In the genomic region with DNA sequence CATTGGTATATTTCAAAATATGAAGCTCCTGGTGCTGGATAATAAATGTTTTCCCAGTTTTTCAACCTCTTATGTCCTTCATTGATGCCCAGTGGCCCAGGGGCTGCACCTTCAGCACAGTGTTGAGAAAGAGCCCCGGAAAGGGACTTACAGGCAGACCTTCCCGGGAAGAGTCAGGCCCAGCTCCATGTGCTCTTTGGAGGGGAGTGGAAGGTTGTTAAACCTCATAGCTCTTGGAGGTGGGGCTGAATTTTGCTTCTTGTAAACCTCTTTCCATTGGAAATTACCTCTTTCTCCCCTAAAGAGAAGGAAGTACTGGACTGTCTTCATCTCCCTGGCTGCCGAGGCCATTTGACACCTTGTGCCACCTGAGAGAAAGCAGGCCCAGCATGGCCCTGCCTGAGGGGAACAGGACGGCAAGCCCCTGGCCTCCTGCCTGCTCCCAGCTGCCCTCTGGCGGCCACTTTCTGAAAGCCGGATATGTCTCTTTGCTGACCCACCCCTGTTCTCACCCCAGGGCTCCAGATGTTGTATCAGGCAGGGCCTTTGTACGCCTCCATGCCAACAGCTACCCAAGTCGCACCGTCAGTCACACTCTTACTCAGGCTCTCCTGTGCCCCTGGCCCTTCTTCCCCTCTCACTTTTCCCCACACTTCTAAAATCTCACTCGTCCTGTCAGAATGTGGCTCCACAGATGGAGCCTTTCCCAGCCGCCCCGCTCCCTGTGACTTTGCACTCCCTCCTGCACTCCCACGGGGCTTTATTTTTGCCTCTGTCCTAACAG, we compare ENCODE assay signal across 1 cellular context.
A peak's percentile ranks its signal among the peaks of the same experiment; 100 is the strongest.
TF ChIP-seq lines count a peak whose summit lies in the region.

No MANE protein-coding gene starts in this region.

TF ChIP-seq in HepG2, 621 proteins besides CTCF, POLR2A, EP300 and RAD21 (continued from another document and continues in another):
- 0 out of 2 replicates have a peak, but pooled peaks have one; percentile 33 for TF ChIP-seq HNF1B (CRISPR knock-in tag; IDR thresholded peaks at IDR 0.05)
- peak; percentile 47; the same call in 1 of the 2 replicates for TF ChIP-seq PHF21A (CRISPR knock-in tag; IDR thresholded peaks at IDR 0.05)
- no peak for TF ChIP-seq ZNF34 (CRISPR knock-in tag; IDR thresholded peaks at IDR 0.05; ENCODE audit: borderline replicate concordance)
- TF ChIP-seq JUNB (CRISPR knock-in tag; IDR thresholded peaks at IDR 0.05; ENCODE audit: borderline replicate concordance), result no peak
- no peak for TF ChIP-seq ARID3A (IDR thresholded peaks at IDR 0.05; ENCODE audit: low read depth, low read length)
- 0 out of 2 replicates have a peak, but pooled peaks have one; percentile 42 for TF ChIP-seq KMT2A (CRISPR knock-in tag; IDR thresholded peaks at IDR 0.05)
- no peak for TF ChIP-seq U2AF2 (IDR thresholded peaks at IDR 0.05; ENCODE audit: low read depth, low read length)
- no peak for TF ChIP-seq HIC2 (CRISPR knock-in tag; IDR thresholded peaks at IDR 0.05; ENCODE audit: low read depth)
- TF ChIP-seq, protein P1, sequence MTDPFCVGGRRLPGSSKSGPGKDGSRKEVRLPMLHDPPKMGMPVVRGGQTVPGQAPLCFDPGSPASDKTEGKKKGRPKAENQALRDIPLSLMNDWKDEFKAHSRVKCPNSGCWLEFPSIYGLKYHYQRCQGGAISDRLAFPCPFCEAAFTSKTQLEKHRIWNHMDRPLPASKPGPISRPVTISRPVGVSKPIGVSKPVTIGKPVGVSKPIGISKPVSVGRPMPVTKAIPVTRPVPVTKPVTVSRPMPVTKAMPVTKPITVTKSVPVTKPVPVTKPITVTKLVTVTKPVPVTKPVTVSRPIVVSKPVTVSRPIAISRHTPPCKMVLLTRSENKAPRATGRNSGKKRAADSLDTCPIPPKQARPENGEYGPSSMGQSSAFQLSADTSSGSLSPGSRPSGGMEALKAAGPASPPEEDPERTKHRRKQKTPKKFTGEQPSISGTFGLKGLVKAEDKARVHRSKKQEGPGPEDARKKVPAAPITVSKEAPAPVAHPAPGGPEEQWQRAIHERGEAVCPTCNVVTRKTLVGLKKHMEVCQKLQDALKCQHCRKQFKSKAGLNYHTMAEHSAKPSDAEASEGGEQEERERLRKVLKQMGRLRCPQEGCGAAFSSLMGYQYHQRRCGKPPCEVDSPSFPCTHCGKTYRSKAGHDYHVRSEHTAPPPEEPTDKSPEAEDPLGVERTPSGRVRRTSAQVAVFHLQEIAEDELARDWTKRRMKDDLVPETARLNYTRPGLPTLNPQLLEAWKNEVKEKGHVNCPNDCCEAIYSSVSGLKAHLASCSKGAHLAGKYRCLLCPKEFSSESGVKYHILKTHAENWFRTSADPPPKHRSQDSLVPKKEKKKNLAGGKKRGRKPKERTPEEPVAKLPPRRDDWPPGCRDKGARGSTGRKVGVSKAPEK (CRISPR knock-in tag; IDR thresholded peaks at IDR 0.05; ENCODE audit: borderline replicate concordance), result 0 out of 2 replicates have a peak, but pooled peaks have one; percentile 41
- no peak for TF ChIP-seq AHDC1 (CRISPR knock-in tag; IDR thresholded peaks at IDR 0.05; ENCODE audit: borderline replicate concordance)
- no peak for TF ChIP-seq HNF4A (CRISPR knock-in tag; IDR thresholded peaks at IDR 0.05)
- 0 out of 2 replicates have a peak, but pooled peaks have one; percentile 30 for TF ChIP-seq TGIF2 (CRISPR knock-in tag; IDR thresholded peaks at IDR 0.05)
- no peak for TF ChIP-seq ZNF468 (CRISPR knock-in tag; IDR thresholded peaks at IDR 0.05)
- 0 out of 2 replicates have a peak, but pooled peaks have one; percentile 29 for TF ChIP-seq PATZ1 (CRISPR knock-in tag; IDR thresholded peaks at IDR 0.05)
- TF ChIP-seq ZNF30 (CRISPR knock-in tag; IDR thresholded peaks at IDR 0.05), result no peak
- TF ChIP-seq ZNF777 (CRISPR knock-in tag; IDR thresholded peaks at IDR 0.05), result no peak
- 0 out of 2 replicates have a peak, but pooled peaks have one; percentile 21 for TF ChIP-seq SAP130 (CRISPR knock-in tag; IDR thresholded peaks at IDR 0.05; ENCODE audit: low read depth)
- TF ChIP-seq HINFP (CRISPR knock-in tag; IDR thresholded peaks at IDR 0.05; ENCODE audit: low read depth), result no peak
- no peak for TF ChIP-seq ELK4 (CRISPR knock-in tag; IDR thresholded peaks at IDR 0.05; ENCODE audit: borderline replicate concordance)
- TF ChIP-seq XRCC5 (optimal IDR thresholded peaks at IDR 0.05; ENCODE audit: low read length), result peak; percentile 70
- no peak for TF ChIP-seq HCFC1 (IDR thresholded peaks at IDR 0.05; ENCODE audit: low read depth, low read length)
- TF ChIP-seq, protein P2, sequence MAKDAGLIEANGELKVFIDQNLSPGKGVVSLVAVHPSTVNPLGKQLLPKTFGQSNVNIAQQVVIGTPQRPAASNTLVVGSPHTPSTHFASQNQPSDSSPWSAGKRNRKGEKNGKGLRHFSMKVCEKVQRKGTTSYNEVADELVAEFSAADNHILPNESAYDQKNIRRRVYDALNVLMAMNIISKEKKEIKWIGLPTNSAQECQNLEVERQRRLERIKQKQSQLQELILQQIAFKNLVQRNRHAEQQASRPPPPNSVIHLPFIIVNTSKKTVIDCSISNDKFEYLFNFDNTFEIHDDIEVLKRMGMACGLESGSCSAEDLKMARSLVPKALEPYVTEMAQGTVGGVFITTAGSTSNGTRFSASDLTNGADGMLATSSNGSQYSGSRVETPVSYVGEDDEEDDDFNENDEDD (CRISPR knock-in tag; IDR thresholded peaks at IDR 0.05; ENCODE audit: borderline replicate concordance), result 0 out of 2 replicates have a peak, but pooled peaks have one; percentile 16
- peak; percentile 24; the same call in 1 of the 2 replicates for TF ChIP-seq MYC (CRISPR knock-in tag; IDR thresholded peaks at IDR 0.05; ENCODE audit: borderline replicate concordance)
- TF ChIP-seq ZNF605 (CRISPR knock-in tag; IDR thresholded peaks at IDR 0.05), result no peak
- TF ChIP-seq, protein P3, sequence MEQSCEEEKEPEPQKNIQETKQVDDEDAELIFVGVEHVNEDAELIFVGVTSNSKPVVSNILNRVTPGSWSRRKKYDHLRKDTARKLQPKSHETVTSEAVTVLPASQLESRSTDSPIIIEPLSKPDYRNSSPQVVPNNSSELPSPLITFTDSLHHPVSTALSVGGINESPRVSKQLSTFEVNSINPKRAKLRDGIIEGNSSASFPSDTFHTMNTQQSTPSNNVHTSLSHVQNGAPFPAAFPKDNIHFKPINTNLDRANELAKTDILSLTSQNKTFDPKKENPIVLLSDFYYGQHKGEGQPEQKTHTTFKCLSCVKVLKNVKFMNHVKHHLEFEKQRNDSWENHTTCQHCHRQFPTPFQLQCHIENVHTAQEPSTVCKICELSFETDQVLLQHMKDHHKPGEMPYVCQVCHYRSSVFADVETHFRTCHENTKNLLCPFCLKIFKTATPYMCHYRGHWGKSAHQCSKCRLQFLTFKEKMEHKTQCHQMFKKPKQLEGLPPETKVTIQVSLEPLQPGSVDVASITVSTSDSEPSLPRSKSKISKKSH (CRISPR knock-in tag; IDR thresholded peaks at IDR 0.05; ENCODE audit: borderline replicate concordance), result peak; percentile 42; the same call in 1 of the 2 replicates
